In the genomic region with DNA sequence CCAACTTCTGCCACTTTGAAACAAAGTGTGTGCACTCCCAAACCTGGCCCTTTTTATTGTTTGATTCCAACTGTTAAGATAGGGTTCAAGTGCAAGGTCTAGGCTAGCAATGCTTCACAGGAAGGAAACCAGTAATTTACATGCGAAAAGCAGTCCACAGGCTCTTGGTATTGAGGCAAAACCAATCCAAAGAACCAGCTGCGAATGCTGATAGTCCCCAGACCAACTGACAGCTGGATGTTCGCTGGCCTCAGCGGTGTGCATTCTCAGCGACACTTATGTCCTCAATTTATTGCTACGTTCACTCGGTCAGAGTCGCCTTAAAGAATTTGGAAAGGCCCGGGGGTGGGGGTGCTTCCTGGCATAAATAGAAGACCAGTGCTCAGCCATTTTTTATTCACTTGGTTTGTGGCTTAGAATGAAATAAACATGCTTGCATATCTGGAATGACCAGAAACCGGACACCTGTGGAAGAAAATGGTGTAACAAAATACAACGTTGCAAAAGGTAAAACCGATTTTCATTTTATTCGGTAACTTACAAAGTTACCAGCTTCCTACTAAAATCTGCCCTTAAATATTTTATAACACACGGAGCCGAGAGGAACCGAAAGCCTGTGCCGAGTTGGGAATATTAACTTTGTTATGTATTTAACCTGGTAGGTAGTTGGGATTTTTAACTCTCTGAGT, we compare ENCODE assay signal across 8 cellular contexts. TPM values are rescaled to one million over a fixed set of nuclear protein-coding genes. Genes with fewer than 3 reads are reported as not detected.
DNase-seq lines count a peak whose midpoint lies in the region; ATAC-seq and TF ChIP-seq lines count a peak whose summit lies in the region.

No MANE protein-coding gene starts in this region.

- DNase-seq in DMS153 treated with DMSO at 0.1 percent for 48 hours (lab: John Stamatoyannopoulos, UW; ENCODE audit: unreplicated experiment) = peak; percentile 27
- DNase-seq in DMS153 (lab: John Stamatoyannopoulos, UW) = no peak
- DNase-seq in activated CD4-positive, alpha-beta memory T cell treated with anti-CD3 and anti-CD28 coated beads for 36 hours = peak; percentile 21
- DNase-seq in psoas muscle = no peak
- DNase-seq in ureter (ENCODE audit: low spot score) = no peak
- DNase-seq in midbrain (lab: John Stamatoyannopoulos, UW) = no peak

- H3K4me1 Mint-ChIP-seq in activated CD4-positive, alpha-beta memory T cell treated with anti-CD3 and anti-CD28 coated beads for 36 hours (ENCODE audit: low read depth) = peaks cover 54% of the 10 kb centered on the region

- ATAC-seq in gastroesophageal sphincter (no peak), psoas muscle (no peak)

- intact Hi-C loops in activated CD4-positive, alpha-beta memory T cell treated with anti-CD3 and anti-CD28 coated beads for 36 hours (cut with micrococcal nuclease) = loop anchor here (1.0 to 10.0 kb wide), 5 partner anchors 89 to 1365 kb away; partner anchors contain the start of genes FADD, PPP6R3, TESMIN and TPCN2
- intact Hi-C loops in psoas muscle (cut with DNase I) = loop anchor here (2.0 to 10.0 kb wide), 2 partner anchors 29 to 205 kb away; partner anchors contain the start of gene TPCN2 (in 1 of the 2)

- CTCF ChIA-PET in activated CD4-positive, alpha-beta memory T cell treated with anti-CD3 and anti-CD28 coated beads for 36 hours (lab: Charles Lee) = no interaction called here

- TF ChIP-seq POLR2A in gastroesophageal sphincter (IDR thresholded peaks at IDR 0.05) = no peak

- peak overlapping the region; percentile 92 for H3K4me2 ChIP-seq in KMS-11

- H3K27me3 Mint-ChIP-seq in activated CD4-positive, alpha-beta memory T cell treated with anti-CD3 and anti-CD28 coated beads for 36 hours = no peaks in the 10 kb centered on the region

- no peaks in the 10 kb centered on the region for H3K36me3 Mint-ChIP-seq in activated CD4-positive, alpha-beta memory T cell treated with anti-CD3 and anti-CD28 coated beads for 36 hours

- WGBS in gastroesophageal sphincter (ENCODE audit: low coverage in 1 of 2), 2 donors = 4 to 9% methylated on average over 14 to 17 of the region's 17 CpGs
- WGBS in psoas muscle, 3 donors = 3 to 11% (median 5%) methylated on average over 17 of the region's 17 CpGs

- H3K27me3 ChIP-seq in KMS-11 (ENCODE audit: insufficient read depth, low read depth) (no peaks in the 10 kb centered on the region), gastroesophageal sphincter (no peaks in the 10 kb centered on the region), psoas muscle (ENCODE audit: insufficient read depth in 3 of 3, low read length in 2 of 3) (no peaks in the 10 kb centered on the region)

- TF ChIP-seq CTCF in KMS-11 (conservative IDR thresholded peaks at IDR 0.05; ENCODE audit: low read depth, low read length) (no peak), gastroesophageal sphincter (IDR thresholded peaks at IDR 0.05) (no peak), psoas muscle (IDR thresholded peaks at IDR 0.05) (no peak)

- H3K27ac Mint-ChIP-seq in activated CD4-positive, alpha-beta memory T cell treated with anti-CD3 and anti-CD28 coated beads for 36 hours = peak overlapping the region; percentile 88

- no peaks in the 10 kb centered on the region for H3K36me3 ChIP-seq in KMS-11 (ENCODE audit: insufficient read depth)
- H3K36me3 ChIP-seq in gastroesophageal sphincter = no peaks in the 10 kb centered on the region
- no peaks in the 10 kb centered on the region for H3K36me3 ChIP-seq in psoas muscle (ENCODE audit: insufficient read depth in 1 of 2, low read depth in 1 of 2)

- no peaks in the 10 kb centered on the region for H3K9me3 Mint-ChIP-seq in activated CD4-positive, alpha-beta memory T cell treated with anti-CD3 and anti-CD28 coated beads for 36 hours

- H4K20me1 ChIP-seq in KMS-11 (ENCODE audit: insufficient read depth) = no peaks in the 10 kb centered on the region

- H3K27ac ChIP-seq in KMS-11 (peak overlapping the region; percentile 63), gastroesophageal sphincter (peak overlapping the region; percentile 83 to 99 (median 96)), psoas muscle (peak overlapping the region; percentile 94)

- H3K4me1 ChIP-seq in KMS-11 (ENCODE audit: low read depth, poor library complexity, severe bottlenecking) (peaks cover 47% of the 10 kb centered on the region), gastroesophageal sphincter (peaks cover 14 to 92% (median 45%) of the 10 kb centered on the region in 3 donors), psoas muscle (peaks cover 50% of the 10 kb centered on the region)

- TF ChIP-seq EP300 in gastroesophageal sphincter (IDR thresholded peaks at IDR 0.05) = no peak

- H3K4me3 Mint-ChIP-seq in activated CD4-positive, alpha-beta memory T cell treated with anti-CD3 and anti-CD28 coated beads for 36 hours = peak overlapping the region; percentile 78

- peak overlapping the region; percentile 32; the same call in 1 of the 2 replicates for H2AFZ ChIP-seq in KMS-11 (ENCODE audit: low read depth)

- POLR2A ChIA-PET in activated CD4-positive, alpha-beta memory T cell treated with anti-CD3 and anti-CD28 coated beads for 36 hours (lab: Charles Lee) = no interaction called here

- H3K9ac ChIP-seq in KMS-11 = peak overlapping the region; percentile 46; the same call in 1 of the 2 replicates

- H3K4me3 ChIP-seq in KMS-11 (IDR thresholded peaks at IDR 0.05; ENCODE audit: insufficient read depth, low read depth, low read length) = no peak overlapping the region
- peak overlapping the region; percentile 59 to 96 for H3K4me3 ChIP-seq in gastroesophageal sphincter
- peak overlapping the region; percentile 80 for H3K4me3 ChIP-seq in psoas muscle

- H3K79me2 ChIP-seq in KMS-11 (ENCODE audit: insufficient read depth, low read depth) = peaks cover 25% of the 10 kb centered on the region

- H3K9me3 ChIP-seq in gastroesophageal sphincter (no peaks in the 10 kb centered on the region), psoas muscle (no peaks in the 10 kb centered on the region)

RNA-seq across cellular contexts. Expression of gene CPT1A, which starts 1.6 kb away (rescaled TPM):
- total RNA-seq in activated CD4-positive, alpha-beta memory T cell treated with anti-CD3 and anti-CD28 coated beads for 36 hours = 10 to 100 TPM; 28.8 to 32.9 TPM
- 100 to 1,000 TPM in 1 of 4 donors, 10 to 100 TPM in 3; 33.4 to 103 (median 74.7) TPM for total RNA-seq in gastroesophageal sphincter
- total RNA-seq in psoas muscle = 10 to 100 TPM in 3 of 4 donors, 1 to 10 TPM in 1; 9.7 to 29.2 (median 15.0) TPM
- polyA plus RNA-seq in psoas muscle = 10 to 100 TPM in 2 of 3 donors, 1 to 10 TPM in 1; 8.6 to 12.9 (median 11.5) TPM
- 33.3 TPM for total RNA-seq in ureter

Comparison
In these comparisons a context has a peak if more than half of its experiments do, and no peak if none do; other contexts are left out.
1. DNase-seq: peak in DMS153 treated with DMSO at 0.1 percent for 48 hours (single experiment) and activated CD4-positive, alpha-beta memory T cell treated with anti-CD3 and anti-CD28 coated beads for 36 hours (single experiment); none in DMS153 (single experiment), psoas muscle (0 of 2), ureter (single experiment) and midbrain (single experiment).
2. Peak in every context shown above with its lines, with median percentiles within 50 percentile points of each other: H3K27ac ChIP-seq.